ENCODE assay signal across 11 cellular contexts in genomic region chr3:171282041-171282440, GRCh38.
A peak's percentile ranks its signal among the peaks of the same experiment; 100 is the strongest.
DNase-seq lines count a peak whose midpoint lies in the region; ATAC-seq, FAIRE-seq and TF ChIP-seq lines count a peak whose summit lies in the region.
"Had no signal": no experiment of that assay in that cellular context is flagged by ENCODE, and none has a peak within 500 bp of the region (broad histone marks: within the 10 kb centered on the region; RNA-seq: fewer than 3 reads in every experiment).

No MANE protein-coding gene starts in this region.

- no peaks in the 10 kb centered on the region for H3K79me2 ChIP-seq in mammary epithelial cell (ENCODE audit: insufficient read depth, low read length)

- POLR2A ChIA-PET in MCF 10A (lab: Yijun Ruan, JAX): interaction anchor here (2.0 to 2.2 kb wide), 2 partner anchors 12 to 28 kb away, joined by 7 to 11 read pairs; no protein-coding TSS in a partner anchor

- in situ Hi-C loops in mammary epithelial cell (cut with MboI; ENCODE audit: low sequenced_read_pairs in 2 of 2): no loop called here

- H3K9me3 ChIP-seq in mammary epithelial cell (replicated peaks; ENCODE audit: insufficient read depth, low read length): no peaks in the 10 kb centered on the region
- no peaks in the 10 kb centered on the region for H3K9me3 ChIP-seq in kidney (ENCODE audit: control insufficient read depth in 1 of 2, low read length in 2 of 2)
- no peaks in the 10 kb centered on the region for H3K9me3 ChIP-seq in aorta (ENCODE audit: control insufficient read depth, low read length)

- H3K27ac Mint-ChIP-seq in MCF 10A (ENCODE audit: low read depth, unreplicated experiment): peak overlapping the region; percentile 39
- peak overlapping the region; percentile 95 for H3K27ac Mint-ChIP-seq in chondrocyte (ENCODE audit: unreplicated experiment)
- H3K27ac Mint-ChIP-seq: activated T-helper 17 cell treated with anti-CD3 and anti-CD28 coated beads, Interleukin-2, amount 50 U/mL, for 72 hours had no signal

- BruUV-seq in MCF 10A (replicated peaks; lab: Mats Ljungman, UMichigan) (no TSS peak), mammary epithelial cell (replicated peaks; lab: Mats Ljungman, UMichigan) (no TSS peak)

- H3K27me3 ChIP-seq in mammary epithelial cell (ENCODE audit: insufficient read depth, low read length) (no peaks in the 10 kb centered on the region), aorta (ENCODE audit: control insufficient read depth in 1 of 2, insufficient read depth in 2 of 2, low read length in 1 of 2) (no peaks in the 10 kb centered on the region)

- no peaks in the 10 kb centered on the region for H4K20me1 ChIP-seq in mammary epithelial cell (ENCODE audit: insufficient read depth, low read length)

- no peaks in the 10 kb centered on the region for H3K36me3 ChIP-seq in mammary epithelial cell (ENCODE audit: insufficient read depth, low read length)
- no peaks in the 10 kb centered on the region for H3K36me3 ChIP-seq in kidney (ENCODE audit: control insufficient read depth in 1 of 2, insufficient read depth in 2 of 2, low read length in 2 of 2)
- no peaks in the 10 kb centered on the region for H3K36me3 ChIP-seq in aorta (ENCODE audit: control insufficient read depth in 1 of 2, insufficient read depth in 2 of 2, low read length in 1 of 2)

- TF ChIP-seq CTCF in MCF 10A (IDR thresholded peaks at IDR 0.05; ENCODE audit: unreplicated experiment) (no peak), mammary epithelial cell (conservative IDR thresholded peaks at IDR 0.05 in 1 of 2, IDR thresholded peaks at IDR 0.05 in 1 of 2; ENCODE audit: extremely low read depth in 1 of 2, insufficient read depth in 1 of 2, low read depth in 1 of 2, low read length in 2 of 2) (no peak), chondrocyte (IDR thresholded peaks at IDR 0.05) (no peak), kidney (IDR thresholded peaks at IDR 0.05; ENCODE audit: borderline replicate concordance, extremely low read depth, insufficient read depth) (no peak)

- peak; percentile 40 for ATAC-seq in aorta (ENCODE audit: low FRiP score)
- no peak for ATAC-seq in GM21390 (IDR thresholded peaks at IDR 0.05; ENCODE audit: unreplicated experiment)
- ATAC-seq in GM19452 (IDR thresholded peaks at IDR 0.05; ENCODE audit: unreplicated experiment): no peak
- ATAC-seq in GM21737 (IDR thresholded peaks at IDR 0.05; ENCODE audit: unreplicated experiment): no peak
- ATAC-seq: activated T-helper 17 cell treated with anti-CD3 and anti-CD28 coated beads, Interleukin-2, amount 50 U/mL, for 72 hours had no signal

- H3K4me3 Mint-ChIP-seq in MCF 10A (ENCODE audit: unreplicated experiment): no peak overlapping the region
- H3K4me3 Mint-ChIP-seq in chondrocyte (ENCODE audit: unreplicated experiment): peak overlapping the region; percentile 31
- H3K4me3 Mint-ChIP-seq: activated T-helper 17 cell treated with anti-CD3 and anti-CD28 coated beads, Interleukin-2, amount 50 U/mL, for 72 hours had no signal

- 90% methylated on average over 4 of the region's 4 CpGs for WGBS in mammary epithelial cell (ENCODE audit: low coverage, missing lambda C conversion rate)
- 1 to 9% methylated on average over 4 of the region's 4 CpGs for WGBS in aorta, 2 donors

- no peaks in the 10 kb centered on the region for H3K9me3 Mint-ChIP-seq in MCF 10A (ENCODE audit: unreplicated experiment)
- no peaks in the 10 kb centered on the region for H3K9me3 Mint-ChIP-seq in chondrocyte (ENCODE audit: low read depth)
- H3K9me3 Mint-ChIP-seq: activated T-helper 17 cell treated with anti-CD3 and anti-CD28 coated beads, Interleukin-2, amount 50 U/mL, for 72 hours had no signal

- no peak overlapping the region for H3K9ac ChIP-seq in mammary epithelial cell (ENCODE audit: insufficient read depth, low read length)
- H3K9ac ChIP-seq in kidney (ENCODE audit: low read length in 2 of 2): no peak overlapping the region

- intact Hi-C loops in MCF 10A (cut with micrococcal nuclease): loop anchor here (5.0 kb wide), 1 partner anchor 90 kb away; no protein-coding TSS in a partner anchor
- intact Hi-C loops in mammary epithelial cell (cut with micrococcal nuclease): no loop called here
- intact Hi-C loops in kidney (cut with DNase I): no loop called here
- intact Hi-C loops in aorta (cut with DNase I): loop anchor here in 1 of 2 donors (5.0 to 10.0 kb wide), 2 partner anchors 53 to 95 kb away; no protein-coding TSS in a partner anchor

- peak; percentile 17 for FAIRE-seq in kidney (lab: Jason Lieb, UNC)

- no peaks in the 10 kb centered on the region for H3K27me3 Mint-ChIP-seq in MCF 10A (ENCODE audit: insufficient read depth, unreplicated experiment)
- no peaks in the 10 kb centered on the region for H3K27me3 Mint-ChIP-seq in chondrocyte (ENCODE audit: low read depth)
- H3K27me3 Mint-ChIP-seq: activated T-helper 17 cell treated with anti-CD3 and anti-CD28 coated beads, Interleukin-2, amount 50 U/mL, for 72 hours had no signal

- H3K4me1 ChIP-seq in mammary epithelial cell (ENCODE audit: insufficient read depth, low read length) (peaks cover 34% of the 10 kb centered on the region), kidney (ENCODE audit: control insufficient read depth in 1 of 2, insufficient read depth in 1 of 2, low read depth in 1 of 2, low read length in 2 of 2) (no peaks in the 10 kb centered on the region), aorta (ENCODE audit: control insufficient read depth in 1 of 2, insufficient read depth in 2 of 2, low read length in 2 of 2) (peaks cover 0 to 13% of the 10 kb centered on the region in 2 donors)

- CTCF ChIA-PET in MCF 10A (lab: Yijun Ruan, JAX): interaction anchor here (0.8 kb wide), 1 partner anchor 97 kb away, joined by 3 read pairs; no protein-coding TSS in a partner anchor
- CTCF ChIA-PET in mammary epithelial cell (lab: Charles Lee; ENCODE audit: low non-redundant PET): no interaction called here

- H3K36me3 Mint-ChIP-seq in MCF 10A (ENCODE audit: insufficient read depth, unreplicated experiment): no peaks in the 10 kb centered on the region
- no peaks in the 10 kb centered on the region for H3K36me3 Mint-ChIP-seq in chondrocyte (ENCODE audit: low read depth)

- DNase-seq in MCF 10A (ENCODE audit: unreplicated experiment) (no peak), mammary epithelial cell (no peak), chondrocyte (ENCODE audit: low spot score) (no peak), kidney (no peak), aorta (no peak)
- DNase-seq: activated CD4-positive, alpha-beta T cell treated with anti-CD3 and anti-CD28 coated beads for 1 hour; stimulated activated CD4-positive, alpha-beta T cell treated with anti-CD3 and anti-CD28 coated beads, Interleukin-12 subunit alpha, Interleukin-12 subunit beta, amount 100 ng/mL, for 4 hours had no signal

- no peak overlapping the region for H3K4me2 ChIP-seq in mammary epithelial cell (ENCODE audit: insufficient read depth, low read depth, low read length)

- H3K4me3 ChIP-seq in mammary epithelial cell (replicated peaks in 1 of 3; ENCODE audit: insufficient read depth in 1 of 3, low read depth in 2 of 3, low read length in 3 of 3) (no peak overlapping the region), kidney (ENCODE audit: low read length in 2 of 2) (no peak overlapping the region), aorta (ENCODE audit: low read length in 2 of 2) (no peak overlapping the region)

- H3K4me1 Mint-ChIP-seq in MCF 10A (ENCODE audit: insufficient read depth, unreplicated experiment): peaks cover 34% of the 10 kb centered on the region
- peaks cover 65% of the 10 kb centered on the region for H3K4me1 Mint-ChIP-seq in chondrocyte (ENCODE audit: low read depth)

- dilution Hi-C loops in mammary epithelial cell (cut with HindIII; ENCODE audit: low sequenced_read_pairs): no loop called here

- H2AFZ ChIP-seq in mammary epithelial cell (ENCODE audit: low read depth, low read length): no peak overlapping the region

- H3K27ac ChIP-seq in mammary epithelial cell (ENCODE audit: insufficient read depth, low read depth, low read length) (no peak overlapping the region), kidney (ENCODE audit: low read depth in 2 of 2, low read length in 2 of 2) (no peak overlapping the region), aorta (ENCODE audit: low read depth in 1 of 2, low read length in 2 of 2) (peak overlapping the region in 1 of 2 donors; percentile 43)
